6 cellular contexts compared by ENCODE assay signal in the genomic region with DNA sequence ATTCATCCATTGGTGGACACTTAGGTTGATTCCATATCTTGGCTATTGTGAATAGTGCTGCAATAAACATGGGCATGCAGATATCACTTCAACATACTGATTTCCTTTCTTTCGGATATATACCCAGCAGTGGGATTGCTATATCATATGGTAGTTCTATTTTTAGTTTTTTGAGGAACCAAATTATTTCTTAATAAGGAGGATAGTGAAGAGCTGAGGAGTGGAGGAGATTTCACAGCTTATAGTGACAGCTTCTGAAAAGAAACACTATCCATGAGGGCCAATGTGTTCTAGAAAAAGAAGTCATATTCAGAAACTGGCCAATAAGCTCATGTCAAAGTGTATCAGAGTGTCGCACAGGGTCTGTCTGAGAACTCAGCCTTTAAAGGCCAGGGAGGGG.
"Had no signal": no experiment of that assay in that cellular context is flagged by ENCODE, and none has a peak within 500 bp of the region (broad histone marks: within the 10 kb centered on the region; RNA-seq: fewer than 3 reads in every experiment).

No MANE protein-coding gene starts in this region.

- DNase-seq: GM23248, GOT3, H7, HFFc6 had no signal

- ATAC-seq: HCT116, HepG2 had no signal
